ENCODE assay signal across 8 cellular contexts in genomic region chr5:180803181-180804128, GRCh38. TPM values are rescaled to one million over a fixed set of nuclear protein-coding genes. Genes with fewer than 3 reads are reported as not detected.
DNase-seq lines count a peak whose midpoint lies in the region; ATAC-seq and TF ChIP-seq lines count a peak whose summit lies in the region.

No MANE protein-coding gene starts in this region.

- peaks cover 18% of the 10 kb centered on the region for H3K36me3 Mint-ChIP-seq in WTC11

- no peaks in the 10 kb centered on the region for H3K9me3 ChIP-seq in right lobe of liver

- POLR2A ChIA-PET in WTC11 (lab: Charles Lee), result interaction anchor here (1.4 kb wide), 1 partner anchor 27 kb away, joined by 3 read pairs; no protein-coding TSS in a partner anchor

- peak overlapping the region; percentile 97 for H3K27ac Mint-ChIP-seq in WTC11

- CTCF ChIA-PET in WTC11 (lab: Charles Lee), result interaction anchor here (0.6 to 3.3 kb wide), 10 partner anchors 9 to 285 kb away, joined by 3 to 26 read pairs (median 4); partner anchors contain the start of gene ZFP62

- DNase-seq in Ammon's horn (ENCODE audit: low spot score), result peak; percentile 76
- peak; percentile 61 for DNase-seq in WTC11 (ENCODE audit: low spot score)
- peak in 1 of 2 donors; percentile 32 for DNase-seq in cardiac fibroblast (ENCODE audit: low read depth in 2 of 2)
- DNase-seq in right lobe of liver, result peak; percentile 74 to 86 (median 84)
- peak; percentile 77 to 87 (median 86) for DNase-seq in stimulated activated CD4-positive, alpha-beta T cell treated with anti-CD3 and anti-CD28 coated beads, TNF-alpha, amount 100 ng/mL, for 48 hours (ENCODE audit: low read depth in 3 of 3)
- no peak for DNase-seq in NCI-H1436 treated with DMSO at 0.1 percent for 48 hours (lab: John Stamatoyannopoulos, UW)

- peak; percentile 57 for TF ChIP-seq POLR2A in right lobe of liver (IDR thresholded peaks at IDR 0.05)

- H3K4me1 Mint-ChIP-seq in WTC11, result peaks cover 73% of the 10 kb centered on the region

- H3K9me3 Mint-ChIP-seq in WTC11, result no peaks in the 10 kb centered on the region

- peaks cover 0 to 84% (median 34%) of the 10 kb centered on the region in 4 donors for H3K4me1 ChIP-seq in right lobe of liver

- ATAC-seq in GM19372 (IDR thresholded peaks at IDR 0.05; ENCODE audit: low read depth, unreplicated experiment) (peak; percentile 60), HG03558 (IDR thresholded peaks at IDR 0.05; ENCODE audit: extremely low read depth, unreplicated experiment) (peak; percentile 32), WTC11 (peak; percentile 44), right lobe of liver (peak; percentile 17 to 44 (median 38))

- no peaks in the 10 kb centered on the region for H3K27me3 Mint-ChIP-seq in WTC11 (ENCODE audit: low read depth)

- no peaks in the 10 kb centered on the region for H3K27me3 ChIP-seq in right lobe of liver

- peak overlapping the region; percentile 78 to 98 (median 93) for H3K27ac ChIP-seq in right lobe of liver

- peak overlapping the region; percentile 39 to 96 for H3K4me3 ChIP-seq in cardiac fibroblast (replicated peaks in 1 of 2; ENCODE audit: low read depth in 2 of 2, low read length in 2 of 2)
- peak overlapping the region; percentile 48 to 100 (median 99) for H3K4me3 ChIP-seq in right lobe of liver

- TF ChIP-seq CTCF in WTC11 (IDR thresholded peaks at IDR 0.05) (no peak), cardiac fibroblast (IDR thresholded peaks at IDR 0.05; ENCODE audit: low read depth, low read length) (no peak), right lobe of liver (IDR thresholded peaks at IDR 0.05) (peak in 1 of 4 donors; percentile 6)

- 17% methylated on average over 18 of the region's 41 CpGs for WGBS in right lobe of liver (ENCODE audit: insufficient coverage, low coverage, low lambda C conversion rate, missing lambda C conversion rate)

- intact Hi-C loops in right lobe of liver (cut with DNase I), result no loop called here

- peak overlapping the region; percentile 61 for H3K4me3 Mint-ChIP-seq in WTC11

- peaks cover 0 to 11% (median 0%) of the 10 kb centered on the region in 4 donors for H3K36me3 ChIP-seq in right lobe of liver

TF ChIP-seq in WTC11, 78 proteins besides CTCF, POLR2A, EP300 and RAD21 (continues in another document):
- TF ChIP-seq TCF7 (CRISPR knock-in tag; IDR thresholded peaks at IDR 0.05; ENCODE audit: low read depth), result no peak
- no peak for TF ChIP-seq ZNF138 (CRISPR knock-in tag; conservative IDR thresholded peaks at IDR 0.05)
- no peak for TF ChIP-seq STAT6 (CRISPR knock-in tag; conservative IDR thresholded peaks at IDR 0.05; ENCODE audit: low read depth)
- TF ChIP-seq, protein P1, sequence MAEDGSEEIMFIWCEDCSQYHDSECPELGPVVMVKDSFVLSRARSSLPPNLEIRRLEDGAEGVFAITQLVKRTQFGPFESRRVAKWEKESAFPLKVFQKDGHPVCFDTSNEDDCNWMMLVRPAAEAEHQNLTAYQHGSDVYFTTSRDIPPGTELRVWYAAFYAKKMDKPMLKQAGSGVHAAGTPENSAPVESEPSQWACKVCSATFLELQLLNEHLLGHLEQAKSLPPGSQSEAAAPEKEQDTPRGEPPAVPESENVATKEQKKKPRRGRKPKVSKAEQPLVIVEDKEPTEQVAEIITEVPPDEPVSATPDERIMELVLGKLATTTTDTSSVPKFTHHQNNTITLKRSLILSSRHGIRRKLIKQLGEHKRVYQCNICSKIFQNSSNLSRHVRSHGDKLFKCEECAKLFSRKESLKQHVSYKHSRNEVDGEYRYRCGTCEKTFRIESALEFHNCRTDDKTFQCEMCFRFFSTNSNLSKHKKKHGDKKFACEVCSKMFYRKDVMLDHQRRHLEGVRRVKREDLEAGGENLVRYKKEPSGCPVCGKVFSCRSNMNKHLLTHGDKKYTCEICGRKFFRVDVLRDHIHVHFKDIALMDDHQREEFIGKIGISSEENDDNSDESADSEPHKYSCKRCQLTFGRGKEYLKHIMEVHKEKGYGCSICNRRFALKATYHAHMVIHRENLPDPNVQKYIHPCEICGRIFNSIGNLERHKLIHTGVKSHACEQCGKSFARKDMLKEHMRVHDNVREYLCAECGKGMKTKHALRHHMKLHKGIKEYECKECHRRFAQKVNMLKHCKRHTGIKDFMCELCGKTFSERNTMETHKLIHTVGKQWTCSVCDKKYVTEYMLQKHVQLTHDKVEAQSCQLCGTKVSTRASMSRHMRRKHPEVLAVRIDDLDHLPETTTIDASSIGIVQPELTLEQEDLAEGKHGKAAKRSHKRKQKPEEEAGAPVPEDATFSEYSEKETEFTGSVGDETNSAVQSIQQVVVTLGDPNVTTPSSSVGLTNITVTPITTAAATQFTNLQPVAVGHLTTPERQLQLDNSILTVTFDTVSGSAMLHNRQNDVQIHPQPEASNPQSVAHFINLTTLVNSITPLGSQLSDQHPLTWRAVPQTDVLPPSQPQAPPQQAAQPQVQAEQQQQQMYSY (CRISPR knock-in tag; IDR thresholded peaks at IDR 0.05), result 0 out of 2 replicates have a peak, but pooled peaks have one; percentile 32
- TF ChIP-seq GRHL2 (CRISPR knock-in tag; IDR thresholded peaks at IDR 0.05; ENCODE audit: insufficient replicate concordance, severe bottlenecking), result no peak
- TF ChIP-seq, protein P2, sequence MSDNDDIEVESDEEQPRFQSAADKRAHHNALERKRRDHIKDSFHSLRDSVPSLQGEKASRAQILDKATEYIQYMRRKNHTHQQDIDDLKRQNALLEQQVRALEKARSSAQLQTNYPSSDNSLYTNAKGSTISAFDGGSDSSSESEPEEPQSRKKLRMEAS (CRISPR knock-in tag; IDR thresholded peaks at IDR 0.05), result no peak
- no peak for TF ChIP-seq RELA (CRISPR knock-in tag; IDR thresholded peaks at IDR 0.05; ENCODE audit: borderline replicate concordance)
- no peak for TF ChIP-seq PRRX2 (CRISPR knock-in tag; IDR thresholded peaks at IDR 0.05)
- TF ChIP-seq, protein P3, sequence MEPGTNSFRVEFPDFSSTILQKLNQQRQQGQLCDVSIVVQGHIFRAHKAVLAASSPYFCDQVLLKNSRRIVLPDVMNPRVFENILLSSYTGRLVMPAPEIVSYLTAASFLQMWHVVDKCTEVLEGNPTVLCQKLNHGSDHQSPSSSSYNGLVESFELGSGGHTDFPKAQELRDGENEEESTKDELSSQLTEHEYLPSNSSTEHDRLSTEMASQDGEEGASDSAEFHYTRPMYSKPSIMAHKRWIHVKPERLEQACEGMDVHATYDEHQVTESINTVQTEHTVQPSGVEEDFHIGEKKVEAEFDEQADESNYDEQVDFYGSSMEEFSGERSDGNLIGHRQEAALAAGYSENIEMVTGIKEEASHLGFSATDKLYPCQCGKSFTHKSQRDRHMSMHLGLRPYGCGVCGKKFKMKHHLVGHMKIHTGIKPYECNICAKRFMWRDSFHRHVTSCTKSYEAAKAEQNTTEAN (CRISPR knock-in tag; IDR thresholded peaks at IDR 0.05), result 0 out of 2 replicates have a peak, but pooled peaks have one; percentile 24
- no peak for TF ChIP-seq NR3C1 (CRISPR knock-in tag; conservative IDR thresholded peaks at IDR 0.05; ENCODE audit: low read depth)
- peak; percentile 20; the same call in 1 of the 2 replicates for TF ChIP-seq E2F5 (CRISPR knock-in tag; IDR thresholded peaks at IDR 0.05)
- no peak for TF ChIP-seq ESRRA (CRISPR knock-in tag; IDR thresholded peaks at IDR 0.05; ENCODE audit: borderline replicate concordance)
- peak; percentile 72; the same call in 1 of the 2 replicates for TF ChIP-seq ZNF423 (CRISPR knock-in tag; IDR thresholded peaks at IDR 0.05)
- TF ChIP-seq, protein P4, sequence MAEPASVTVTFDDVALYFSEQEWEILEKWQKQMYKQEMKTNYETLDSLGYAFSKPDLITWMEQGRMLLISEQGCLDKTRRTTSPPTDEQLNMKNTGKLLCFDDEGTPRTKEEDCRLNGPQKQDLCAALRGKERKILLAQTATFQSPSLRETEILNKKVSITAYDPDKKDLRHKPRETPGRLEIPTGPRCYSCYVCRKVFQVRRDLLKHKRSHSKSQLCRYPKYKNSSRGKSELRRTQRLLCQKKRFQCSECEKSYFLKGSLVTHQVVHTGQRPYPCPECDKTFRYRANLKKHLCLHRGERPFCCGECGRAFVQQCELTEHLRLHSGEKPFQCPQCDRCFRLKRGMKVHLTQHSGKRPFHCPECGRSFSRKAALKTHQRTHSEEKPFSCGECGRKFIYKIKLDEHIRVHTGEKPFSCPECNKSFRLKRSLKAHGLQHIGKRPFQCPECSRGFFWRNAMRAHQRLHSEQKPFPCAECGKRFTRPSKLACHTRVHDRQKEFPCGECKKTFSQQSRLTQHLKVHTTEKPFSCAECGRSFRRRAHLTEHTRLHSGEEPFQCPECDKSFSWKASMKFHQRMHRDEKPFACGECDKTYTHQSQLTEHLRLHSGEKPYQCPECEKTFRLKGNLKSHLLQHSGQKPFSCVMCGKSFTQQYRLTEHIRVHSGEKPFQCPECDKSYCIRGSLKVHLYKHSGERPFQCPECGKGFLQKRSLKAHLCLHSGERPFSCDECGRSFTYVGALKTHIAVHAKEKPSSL (CRISPR knock-in tag; conservative IDR thresholded peaks at IDR 0.05), result no peak

RNA-seq across cellular contexts. Expression of gene MGAT1, which starts 0.8 kb away (rescaled TPM):
- 78.4 to 93.6 TPM (median 86.3 TPM) in 3 replicates for total RNA-seq in WTC11 (2021)
- total RNA-seq in right lobe of liver, result 100 to 1,000 TPM in 4 of 6 experiments, 10 to 100 TPM in 2; 99.7 to 136 (median 106) TPM

RNA-seq across cellular contexts. Expression of gene ZFP62, which starts 57.6 kb away (rescaled TPM):
- 35.7 to 41.2 TPM (median 39.5 TPM) in 3 replicates for total RNA-seq in WTC11 (2021)
- 1 to 10 TPM; 3.6 to 9.0 (median 6.0) TPM for total RNA-seq in right lobe of liver
